ENCODE assay signal across 1 cellular context in the genomic region with DNA sequence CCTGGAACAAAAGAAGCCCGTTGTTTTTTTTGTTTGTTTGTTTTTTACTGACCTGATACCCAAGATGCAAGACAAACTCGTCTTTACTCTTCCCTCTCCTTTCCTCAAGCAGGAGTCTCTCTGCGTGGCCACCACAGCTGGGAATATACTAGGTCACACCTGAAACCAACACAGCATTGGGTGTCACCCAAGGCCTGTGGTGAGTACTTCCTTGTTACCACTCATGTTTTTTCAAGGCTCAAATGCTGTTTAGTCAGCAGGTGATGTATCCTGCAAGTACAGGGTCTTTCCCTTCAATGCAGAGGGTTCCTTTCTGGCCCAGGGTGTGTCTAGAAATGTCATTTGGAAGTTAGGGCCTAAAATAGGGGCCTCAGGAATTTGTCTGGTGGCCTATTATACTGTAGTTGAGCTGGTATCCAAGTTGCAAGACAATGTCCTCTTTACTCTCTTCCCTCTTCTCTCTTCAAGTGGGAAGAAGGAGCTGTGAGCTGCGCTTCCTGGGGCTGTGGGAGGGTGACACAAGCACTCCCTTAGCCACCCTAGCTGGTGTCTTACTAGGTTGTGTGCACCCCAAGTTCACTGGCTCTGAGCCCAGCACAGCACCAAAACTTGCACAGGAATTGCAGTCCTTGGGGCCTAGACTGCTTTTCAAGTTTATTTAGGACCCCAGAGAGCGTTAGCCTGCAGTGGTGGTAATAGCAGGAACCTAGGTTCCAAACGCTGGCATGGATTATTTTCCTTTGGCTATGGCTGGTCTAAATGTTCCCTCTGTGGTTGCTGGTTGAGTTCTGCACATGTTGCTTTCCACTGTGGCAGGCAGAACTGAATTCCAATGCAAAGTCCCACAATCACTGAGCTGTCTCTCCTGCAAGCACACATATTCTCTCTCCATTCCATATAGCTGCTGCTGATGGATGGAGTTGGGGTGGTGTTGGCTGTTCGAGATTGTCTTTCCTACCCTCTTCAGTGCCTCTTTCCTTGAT.
TF ChIP-seq lines count a peak whose summit lies in the region.

No MANE protein-coding gene starts in this region.

TF ChIP-seq in GM23338, 12 proteins besides CTCF, POLR2A, EP300 and RAD21 (continued from another document):
- TF ChIP-seq ZNF462 (CRISPR knock-in tag; IDR thresholded peaks at IDR 0.05) (no peak), ZNF114 (CRISPR knock-in tag; IDR thresholded peaks at IDR 0.05) (no peak), CREB1 (CRISPR knock-in tag; IDR thresholded peaks at IDR 0.05; ENCODE audit: low read depth) (no peak), NANOG (IDR thresholded peaks at IDR 0.05; ENCODE audit: borderline replicate concordance) (no peak)
